14 cellular contexts compared by ENCODE assay signal in genomic region chr22:29145321-29146072, GRCh38.
A peak's percentile ranks its signal among the peaks of the same experiment; 100 is the strongest.
DNase-seq lines count a peak whose midpoint lies in the region; ATAC-seq, FAIRE-seq and TF ChIP-seq lines count a peak whose summit lies in the region.
"Had no signal": no experiment of that assay in that cellular context is flagged by ENCODE, and none has a peak within 500 bp of the region (broad histone marks: within the 10 kb centered on the region; RNA-seq: fewer than 3 reads in every experiment).

No MANE protein-coding gene starts in this region.

- no peaks in the 10 kb centered on the region for H3K9me3 ChIP-seq in HepG2 (ENCODE audit: low read length)
- H3K9me3 ChIP-seq in skeletal muscle tissue (ENCODE audit: control insufficient read depth in 3 of 3, low read length in 3 of 3) = no peaks in the 10 kb centered on the region
- H3K9me3 ChIP-seq: A549 had no signal

- H3K79me2 ChIP-seq in HepG2 (ENCODE audit: insufficient read depth, low read length) = no peaks in the 10 kb centered on the region

- TF ChIP-seq RAD21 in HepG2 (CRISPR knock-in tag; IDR thresholded peaks at IDR 0.05) = no peak

- FAIRE-seq in HepG2 (lab: Jason Lieb, UNC) = no peak
- FAIRE-seq: A549 had no signal

- H3K9ac ChIP-seq in HepG2 (ENCODE audit: insufficient read depth, low read depth, low read length) = no peak overlapping the region
- peak overlapping the region; percentile 75 to 84 (median 82) for H3K9ac ChIP-seq in skeletal muscle tissue (ENCODE audit: low read depth in 1 of 3, low read length in 3 of 3)
- H3K9ac ChIP-seq: neural progenitor cell had no signal

- ATAC-seq in HepG2 (peak; percentile 21; the same call in 2 of the 3 replicates), HG03108 (IDR thresholded peaks at IDR 0.05; ENCODE audit: unreplicated experiment) (no peak), GM18909 (IDR thresholded peaks at IDR 0.05; ENCODE audit: poor library complexity, unreplicated experiment) (no peak)
- ATAC-seq: A549, sciatic nerve had no signal

- peaks cover 36% of the 10 kb centered on the region for H3K4me1 ChIP-seq in HepG2 (ENCODE audit: insufficient read depth, low read length)
- H3K4me1 ChIP-seq in skeletal muscle tissue (ENCODE audit: control insufficient read depth in 3 of 3, insufficient read depth in 3 of 3, low read length in 3 of 3) = peaks cover 47 to 75% (median 61%) of the 10 kb centered on the region in 3 donors
- H3K4me1 ChIP-seq: A549 had no signal

- H4K20me1 ChIP-seq in HepG2 (ENCODE audit: insufficient read depth, low read length) = no peaks in the 10 kb centered on the region

- intact Hi-C loops in HepG2 (cut with micrococcal nuclease; ENCODE audit: unreplicated experiment) = no loop called here

- H3K4me3 ChIP-seq in HepG2 (replicated peaks in 1 of 3; ENCODE audit: insufficient read depth in 1 of 3, low read depth in 2 of 3, low read length in 3 of 3) (no peak overlapping the region), skeletal muscle tissue (ENCODE audit: low read length in 3 of 3) (peak overlapping the region; percentile 43 to 60 (median 52))
- H3K4me3 ChIP-seq: A549, neural progenitor cell had no signal

- no peak overlapping the region for H3K27ac ChIP-seq in HepG2 (ENCODE audit: extremely low read length, insufficient read depth, low read length)
- peak overlapping the region; percentile 93 for H3K27ac ChIP-seq in skeletal muscle tissue (ENCODE audit: low read depth, low read length)
- H3K27ac ChIP-seq: A549, neural progenitor cell had no signal

- BruUV-seq in HepG2 (replicated peaks; lab: Mats Ljungman, UMichigan) = no TSS peak

- no peak for TF ChIP-seq POLR2A in HepG2 (IDR thresholded peaks at IDR 0.05; ENCODE audit: insufficient read depth in 1 of 2, low read depth in 2 of 2, low read length in 2 of 2)

- CTCF ChIA-PET in HepG2 (lab: Yijun Ruan, JAX; ENCODE audit: low intra/inter-chr PET ratio, low total read pairs) = no interaction called here

- POLR2A ChIA-PET in HepG2 (lab: Yijun Ruan, JAX) = no interaction called here

- DNase-seq in NCI-H2196 (lab: John Stamatoyannopoulos, UW; ENCODE audit: unreplicated experiment) (peak; percentile 3), NCI-H2196 treated with DMSO at 0.1 percent for 48 hours (lab: John Stamatoyannopoulos, UW; ENCODE audit: unreplicated experiment) (no peak), HepG2 (ENCODE audit: low spot score) (no peak), NCI-H146 treated with DMSO at 0.1 percent for 48 hours (lab: John Stamatoyannopoulos, UW; ENCODE audit: unreplicated experiment) (no peak)
- peak; percentile 34 for DNase-seq in activated CD8-positive, alpha-beta memory T cell treated with anti-CD3 and anti-CD28 coated beads, Interleukin-2, amount 50 U/mL, for 48 hours
- DNase-seq: CD4-positive, alpha-beta T cell; NCI-H1092; SHP77 had no signal

- whole genome bisulfite sequencing in HepG2 (ENCODE audit: low lambda C conversion rate) = 84% methylated on average over 22 of the region's 27 CpGs

- peaks cover 0 to 10% of the 10 kb centered on the region in 2 experiments; a peak in 2 of 5 replicates for H3K36me3 ChIP-seq in HepG2 (replicated peaks in 1 of 2; ENCODE audit: control insufficient read depth in 1 of 2, insufficient read depth in 2 of 2, low read length in 2 of 2)
- H3K36me3 ChIP-seq in skeletal muscle tissue (ENCODE audit: control insufficient read depth in 3 of 3, insufficient read depth in 3 of 3, low read length in 3 of 3) = peaks cover 9 to 24% (median 19%) of the 10 kb centered on the region in 3 donors
- H3K36me3 ChIP-seq: neural progenitor cell had no signal

- no peak overlapping the region for H2AFZ ChIP-seq in HepG2 (ENCODE audit: low read length)
- H2AFZ ChIP-seq: neural progenitor cell had no signal

- H3K27me3 ChIP-seq in HepG2 (ENCODE audit: control insufficient read depth in 1 of 2, insufficient read depth in 2 of 2, low read length in 2 of 2) (no peaks in the 10 kb centered on the region), skeletal muscle tissue (ENCODE audit: control insufficient read depth in 3 of 3, insufficient read depth in 3 of 3, low read length in 3 of 3) (no peaks in the 10 kb centered on the region)
- H3K27me3 ChIP-seq: neural progenitor cell had no signal

- in situ Hi-C loops in HepG2 (cut with HindIII; ENCODE audit: extremely low pct_ligation_motif_present, low pct_unique_long_range_greater_than_20kb) = no loop called here

- H3K4me2 ChIP-seq in HepG2 (ENCODE audit: low read depth, low read length) = no peak overlapping the region
- H3K4me2 ChIP-seq: A549, neural progenitor cell had no signal

- TF ChIP-seq EP300 in HepG2 (IDR thresholded peaks at IDR 0.05; ENCODE audit: low read depth in 2 of 2, low read length in 2 of 2) (no peak), HepG2 (CRISPR knock-in tag; IDR thresholded peaks at IDR 0.05; ENCODE audit: borderline replicate concordance) (no peak)

- no peak for TF ChIP-seq CTCF in HepG2 (CRISPR knock-in tag; IDR thresholded peaks at IDR 0.05)

TF ChIP-seq in HepG2, 621 proteins besides CTCF, POLR2A, EP300 and RAD21 (continues in another document):
- TF ChIP-seq, protein P1, sequence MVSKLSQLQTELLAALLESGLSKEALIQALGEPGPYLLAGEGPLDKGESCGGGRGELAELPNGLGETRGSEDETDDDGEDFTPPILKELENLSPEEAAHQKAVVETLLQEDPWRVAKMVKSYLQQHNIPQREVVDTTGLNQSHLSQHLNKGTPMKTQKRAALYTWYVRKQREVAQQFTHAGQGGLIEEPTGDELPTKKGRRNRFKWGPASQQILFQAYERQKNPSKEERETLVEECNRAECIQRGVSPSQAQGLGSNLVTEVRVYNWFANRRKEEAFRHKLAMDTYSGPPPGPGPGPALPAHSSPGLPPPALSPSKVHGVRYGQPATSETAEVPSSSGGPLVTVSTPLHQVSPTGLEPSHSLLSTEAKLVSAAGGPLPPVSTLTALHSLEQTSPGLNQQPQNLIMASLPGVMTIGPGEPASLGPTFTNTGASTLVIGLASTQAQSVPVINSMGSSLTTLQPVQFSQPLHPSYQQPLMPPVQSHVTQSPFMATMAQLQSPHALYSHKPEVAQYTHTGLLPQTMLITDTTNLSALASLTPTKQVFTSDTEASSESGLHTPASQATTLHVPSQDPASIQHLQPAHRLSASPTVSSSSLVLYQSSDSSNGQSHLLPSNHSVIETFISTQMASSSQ (IDR thresholded peaks at IDR 0.05; ENCODE audit: low read depth) = no peak
- TF ChIP-seq, protein P1 (CRISPR knock-in tag; IDR thresholded peaks at IDR 0.05; ENCODE audit: borderline replicate concordance) = no peak
- TF ChIP-seq SNAI1 (CRISPR knock-in tag; IDR thresholded peaks at IDR 0.05; ENCODE audit: borderline replicate concordance) = no peak
- TF ChIP-seq ZNF562 (CRISPR knock-in tag; IDR thresholded peaks at IDR 0.05; ENCODE audit: borderline replicate concordance) = no peak
- no peak for TF ChIP-seq NFRKB (IDR thresholded peaks at IDR 0.05)
- TF ChIP-seq HOXA5 (CRISPR knock-in tag; IDR thresholded peaks at IDR 0.05) = no peak
- no peak for TF ChIP-seq KDM1A (CRISPR knock-in tag; IDR thresholded peaks at IDR 0.05)
- TF ChIP-seq ZNF784 (CRISPR knock-in tag; IDR thresholded peaks at IDR 0.05; ENCODE audit: borderline replicate concordance) = no peak
- TF ChIP-seq RFX3 (CRISPR knock-in tag; IDR thresholded peaks at IDR 0.05) = no peak
- TF ChIP-seq, protein P2, sequence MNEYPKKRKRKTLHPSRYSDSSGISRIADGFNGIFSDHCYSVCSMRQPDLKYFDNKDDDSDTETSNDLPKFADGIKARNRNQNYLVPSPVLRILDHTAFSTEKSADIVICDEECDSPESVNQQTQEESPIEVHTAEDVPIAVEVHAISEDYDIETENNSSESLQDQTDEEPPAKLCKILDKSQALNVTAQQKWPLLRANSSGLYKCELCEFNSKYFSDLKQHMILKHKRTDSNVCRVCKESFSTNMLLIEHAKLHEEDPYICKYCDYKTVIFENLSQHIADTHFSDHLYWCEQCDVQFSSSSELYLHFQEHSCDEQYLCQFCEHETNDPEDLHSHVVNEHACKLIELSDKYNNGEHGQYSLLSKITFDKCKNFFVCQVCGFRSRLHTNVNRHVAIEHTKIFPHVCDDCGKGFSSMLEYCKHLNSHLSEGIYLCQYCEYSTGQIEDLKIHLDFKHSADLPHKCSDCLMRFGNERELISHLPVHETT (CRISPR knock-in tag; conservative IDR thresholded peaks at IDR 0.05) = no peak
- TF ChIP-seq ZBTB7A (CRISPR knock-in tag; IDR thresholded peaks at IDR 0.05) = no peak
- no peak for TF ChIP-seq MXI1 (IDR thresholded peaks at IDR 0.05; ENCODE audit: borderline replicate concordance, low read depth, low read length)
- TF ChIP-seq, protein P3, sequence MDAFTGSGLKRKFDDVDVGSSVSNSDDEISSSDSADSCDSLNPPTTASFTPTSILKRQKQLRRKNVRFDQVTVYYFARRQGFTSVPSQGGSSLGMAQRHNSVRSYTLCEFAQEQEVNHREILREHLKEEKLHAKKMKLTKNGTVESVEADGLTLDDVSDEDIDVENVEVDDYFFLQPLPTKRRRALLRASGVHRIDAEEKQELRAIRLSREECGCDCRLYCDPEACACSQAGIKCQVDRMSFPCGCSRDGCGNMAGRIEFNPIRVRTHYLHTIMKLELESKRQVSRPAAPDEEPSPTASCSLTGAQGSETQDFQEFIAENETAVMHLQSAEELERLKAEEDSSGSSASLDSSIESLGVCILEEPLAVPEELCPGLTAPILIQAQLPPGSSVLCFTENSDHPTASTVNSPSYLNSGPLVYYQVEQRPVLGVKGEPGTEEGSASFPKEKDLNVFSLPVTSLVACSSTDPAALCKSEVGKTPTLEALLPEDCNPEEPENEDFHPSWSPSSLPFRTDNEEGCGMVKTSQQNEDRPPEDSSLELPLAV (CRISPR knock-in tag; conservative IDR thresholded peaks at IDR 0.05; ENCODE audit: low read depth) = no peak

Comparison
In these comparisons a context has a peak if more than half of its experiments do, and no peak if none do; other contexts are left out.
1. DNase-seq: peak in NCI-H2196 (single experiment) and activated CD8-positive, alpha-beta memory T cell treated with anti-CD3 and anti-CD28 coated beads, Interleukin-2, amount 50 U/mL, for 48 hours (single experiment); none in NCI-H2196 treated with DMSO at 0.1 percent for 48 hours (single experiment), HepG2 (single experiment) and NCI-H146 treated with DMSO at 0.1 percent for 48 hours (single experiment).
2. H3K4me3 ChIP-seq: peak in skeletal muscle tissue (3 of 3); none in HepG2 (0 of 3).